ENCODE assay signal across 28 cellular contexts in the genomic region with DNA sequence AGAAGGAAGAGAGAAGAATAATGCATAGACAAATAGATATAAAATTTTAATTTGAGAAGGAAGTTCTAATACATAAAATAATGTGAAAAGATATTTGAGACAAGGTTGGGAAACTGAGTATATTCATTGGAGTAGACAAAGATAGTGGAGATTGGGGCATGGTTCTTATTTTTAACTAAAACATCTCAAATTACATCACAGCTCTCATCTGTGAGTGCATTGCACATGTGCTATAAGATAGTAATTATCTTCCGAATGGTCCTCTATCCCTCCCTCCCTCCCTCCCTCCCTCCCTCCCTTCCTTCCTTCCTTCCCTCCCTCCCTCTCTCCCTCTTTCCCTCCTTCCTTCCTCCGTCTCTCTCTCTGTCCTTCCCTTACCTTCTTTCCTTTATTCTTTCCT.
"Had no signal": no experiment of that assay in that cellular context is flagged by ENCODE, and none has a peak within 500 bp of the region (broad histone marks: within the 10 kb centered on the region; RNA-seq: fewer than 3 reads in every experiment).

No MANE protein-coding gene starts in this region.

- H3K9me3 Mint-ChIP-seq: dendritic cell treated with granulocyte-macrophage colony-stimulating factor and Interleukin-4, amounts not matched to agents 40 ng/mL and 50 ng/mL, for 4 days; effector memory CD8-positive, alpha-beta T cell; endodermal cell had no signal

- H3K4me1 Mint-ChIP-seq: endodermal cell, naive B cell had no signal

- FAIRE-seq: endometrium, islet of Langerhans, keratinocyte had no signal

- H3K27ac Mint-ChIP-seq: dendritic cell treated with granulocyte-macrophage colony-stimulating factor and Interleukin-4, amounts not matched to agents 40 ng/mL and 50 ng/mL, for 4 days; effector memory CD8-positive, alpha-beta T cell; endodermal cell; mesothelial cell of epicardium; naive B cell had no signal

- H3K9me3 ChIP-seq: colonic mucosa, esophagus squamous epithelium, gastrocnemius medialis, heart right ventricle, left lung, lower lobe of right lung had no signal

- H3K36me3 ChIP-seq: colonic mucosa, esophagus squamous epithelium, gastrocnemius medialis, heart right ventricle, left lung, lower lobe of right lung had no signal

- H3K27me3 ChIP-seq: colonic mucosa, esophagus squamous epithelium, gastrocnemius medialis, heart right ventricle, left lung had no signal

- H3K4me3 Mint-ChIP-seq: dendritic cell treated with granulocyte-macrophage colony-stimulating factor and Interleukin-4, amounts not matched to agents 40 ng/mL and 50 ng/mL, for 4 days; effector memory CD8-positive, alpha-beta T cell; endodermal cell; mesothelial cell of epicardium; naive B cell had no signal

- H3K27ac ChIP-seq: colonic mucosa, epithelial cell of prostate, esophagus squamous epithelium, gastrocnemius medialis, heart right ventricle, left lung, lower lobe of right lung had no signal

- DNase-seq: colonic mucosa; cortex of kidney; effector CD8-positive, alpha-beta T cell; effector memory CD8-positive, alpha-beta T cell; endodermal cell; erythroblast; esophagus squamous epithelium; foreskin fibroblast; foreskin melanocyte; gastrocnemius medialis; glutamatergic neuron; head of caudate nucleus; heart right ventricle; hippocampal formation; left cardiac atrium; left lung; left ventricle myocardium superior; lower lobe of right lung; mesenchymal stem cell; mucosa of descending colon; naive B cell had no signal

- ATAC-seq: effector memory CD8-positive, alpha-beta T cell; esophagus mucosa; gastrocnemius medialis; heart right ventricle; left cardiac atrium; left lung; left ventricle myocardium superior; lower lobe of right lung; mucosa of descending colon had no signal

- H3K27me3 Mint-ChIP-seq: dendritic cell treated with granulocyte-macrophage colony-stimulating factor and Interleukin-4, amounts not matched to agents 40 ng/mL and 50 ng/mL, for 4 days; effector memory CD8-positive, alpha-beta T cell; naive B cell had no signal

- H3K36me3 Mint-ChIP-seq: naive B cell had no signal

- H3K4me3 ChIP-seq: colonic mucosa, esophagus squamous epithelium, gastrocnemius medialis, heart right ventricle, left lung, lower lobe of right lung, mucosa of descending colon had no signal

- H3K4me1 ChIP-seq: colonic mucosa, esophagus squamous epithelium, gastrocnemius medialis, heart right ventricle, left lung, lower lobe of right lung had no signal
